Comparison of ENCODE assay signal across 8 cellular contexts in genomic region chr1:113946668-113947387, GRCh38. TPM values are rescaled to one million over a fixed set of nuclear protein-coding genes. Genes with fewer than 3 reads are reported as not detected.
DNase-seq lines count a peak whose midpoint lies in the region; ATAC-seq and TF ChIP-seq lines count a peak whose summit lies in the region.
"Had no signal": no experiment of that assay in that cellular context is flagged by ENCODE, and none has a peak within 500 bp of the region (broad histone marks: within the 10 kb centered on the region; RNA-seq: fewer than 3 reads in every experiment).

No MANE protein-coding gene starts in this region.

- H3K27me3 ChIP-seq in IMR-90 (ENCODE audit: control insufficient read depth, insufficient read depth, low read length) (no peaks in the 10 kb centered on the region), WERI-Rb-1 (ENCODE audit: insufficient read depth, low read depth, severe bottlenecking) (no peaks in the 10 kb centered on the region), left ventricle myocardium inferior (ENCODE audit: low read depth) (no peaks in the 10 kb centered on the region), spleen (replicated peaks in 1 of 7) (no peaks in the 10 kb centered on the region)

- no peak overlapping the region for H2BK5ac ChIP-seq in IMR-90 (ENCODE audit: low read depth, low read length, poor library complexity, severe bottlenecking)

- H3K56ac ChIP-seq in IMR-90 (ENCODE audit: extremely low read depth, insufficient read depth, low read length) = no peak overlapping the region

- H2AK9ac ChIP-seq in IMR-90 (replicated peaks; ENCODE audit: low read depth, low read length, poor library complexity) = no peak overlapping the region

- ATAC-seq in IMR-90 (ENCODE audit: low read depth) (peak; percentile 61), HG02763 (IDR thresholded peaks at IDR 0.05; ENCODE audit: unreplicated experiment) (no peak), GM21447 (IDR thresholded peaks at IDR 0.05; ENCODE audit: unreplicated experiment) (no peak)

- no CpG with 5 or more reads among the region's 4 CpGs for WGBS in IMR-90 (ENCODE audit: extremely low coverage in 2 of 2, insufficient read length in 1 of 2), 2 experiments
- WGBS in spleen, 5 donors = 41 to 50% (median 48%) methylated on average over 4 of the region's 4 CpGs

- in situ Hi-C loops in IMR-90 (cut with MboI; ENCODE audit: low sequenced_read_pairs) = no loop called here

- H3K9me3 ChIP-seq in IMR-90 (ENCODE audit: control insufficient read depth, insufficient read depth, low read length) (no peaks in the 10 kb centered on the region), WERI-Rb-1 (ENCODE audit: severe bottlenecking) (no peaks in the 10 kb centered on the region), left ventricle myocardium inferior (replicated peaks) (no peaks in the 10 kb centered on the region), spleen (no peaks in the 10 kb centered on the region)

- H4K8ac ChIP-seq in IMR-90 (ENCODE audit: low read depth in 2 of 2, low read length in 2 of 2) = no peak overlapping the region

- dilution Hi-C loops in IMR-90 (cut with HindIII; ENCODE audit: low sequenced_read_pairs, unreplicated experiment) = no loop called here

- no peak overlapping the region; the same call in 1 of the 2 replicates for H3K23ac ChIP-seq in IMR-90 (ENCODE audit: low read depth, low read length)

- H2AK5ac ChIP-seq in IMR-90 (ENCODE audit: low read depth, low read length) = no peak overlapping the region

- no peak overlapping the region for H2BK20ac ChIP-seq in IMR-90 (ENCODE audit: low read depth, low read length)

- no peak overlapping the region for H4K91ac ChIP-seq in IMR-90 (ENCODE audit: insufficient read depth, low read depth, low read length)

- intact Hi-C loops in IMR-90 (cut with micrococcal nuclease) = loop anchor here (5.0 kb wide), 1 partner anchor 110 kb away; no protein-coding TSS in a partner anchor
- intact Hi-C loops in left ventricle myocardium inferior (cut with micrococcal nuclease) = no loop called here
- intact Hi-C loops in spleen (cut with DNase I; ENCODE audit: low total_unique reads) = no loop called here

- no peak overlapping the region for H2BK120ac ChIP-seq in IMR-90 (ENCODE audit: low read depth, low read length)

- no peak overlapping the region for H2AFZ ChIP-seq in IMR-90 (replicated peaks; ENCODE audit: low read length, poor library complexity)

- H3K18ac ChIP-seq in IMR-90 (ENCODE audit: low read depth, low read length) = no peak overlapping the region

- H3K4me3 ChIP-seq in IMR-90 (ENCODE audit: insufficient read depth, low read depth, low read length) (no peak overlapping the region), WERI-Rb-1 (ENCODE audit: low read depth, low read length) (peak overlapping the region; percentile 29), left ventricle myocardium inferior (no peak overlapping the region), spleen (peak overlapping the region in 1 of 8 donors; percentile 12)

- CTCF ChIA-PET in IMR-90 (lab: Yijun Ruan, JAX) = interaction anchor here (1.2 kb wide), 1 partner anchor 11 kb away, joined by 3 read pairs; no protein-coding TSS in a partner anchor

- H3K36me3 ChIP-seq in IMR-90 (ENCODE audit: control insufficient read depth, insufficient read depth, low read length) (peaks cover 6% of the 10 kb centered on the region; the same call in 1 of the 2 replicates), WERI-Rb-1 (peaks cover 38% of the 10 kb centered on the region), left ventricle myocardium inferior (peaks cover 16% of the 10 kb centered on the region), spleen (peaks cover 0 to 34% (median 6%) of the 10 kb centered on the region in 6 donors)

- no peak overlapping the region for H3K27ac ChIP-seq in IMR-90 (ENCODE audit: insufficient read depth, low read length)
- H3K27ac ChIP-seq in WERI-Rb-1 = peak overlapping the region; percentile 94
- peak overlapping the region; percentile 25 for H3K27ac ChIP-seq in left ventricle myocardium inferior (replicated peaks)
- H3K27ac ChIP-seq in spleen = peak overlapping the region in 7 of 8 donors; percentile 58 to 80 (median 67)

- H4K5ac ChIP-seq in IMR-90 (ENCODE audit: low read depth, low read length) = no peak overlapping the region

- no peak overlapping the region for H3K4ac ChIP-seq in IMR-90 (ENCODE audit: low read depth, low read length)

- TF ChIP-seq CTCF in IMR-90 (conservative IDR thresholded peaks at IDR 0.05; ENCODE audit: low read depth, low read length) (no peak), WERI-Rb-1 (IDR thresholded peaks at IDR 0.05; ENCODE audit: low read depth, low read length) (no peak), left ventricle myocardium inferior (IDR thresholded peaks at IDR 0.05; ENCODE audit: borderline replicate concordance) (no peak), spleen (IDR thresholded peaks at IDR 0.05 in 8 of 11, conservative IDR thresholded peaks at IDR 0.05 in 3 of 11) (no peak)

- POLR2A ChIA-PET in IMR-90 (lab: Charles Lee; ENCODE audit: unreplicated experiment) = no interaction called here

- H3K4me2 ChIP-seq in IMR-90 (ENCODE audit: low read depth, low read length) = 0 out of 2 replicates have a peak overlapping the region, but pooled peaks have one; percentile 5

- H3K9ac ChIP-seq in IMR-90 (ENCODE audit: low read depth, low read length) = no peak overlapping the region; the same call in 1 of the 2 replicates

- DNase-seq in IMR-90 = peak; percentile 22
- DNase-seq in WERI-Rb-1 = peak; percentile 62
- DNase-seq in left ventricle myocardium inferior = no peak
- no peak for DNase-seq in spleen
- no peak for DNase-seq in DMS53 (lab: John Stamatoyannopoulos, UW)
- DNase-seq: amniotic stem cell had no signal

- H3K14ac ChIP-seq in IMR-90 (replicated peaks; ENCODE audit: low read depth, low read length) = peak overlapping the region; percentile 24; the same call in 1 of the 2 replicates

- peaks cover 14% of the 10 kb centered on the region; the same call in 1 of the 2 replicates for H4K20me1 ChIP-seq in IMR-90 (ENCODE audit: insufficient read depth, low read length)

- no peak for TF ChIP-seq RAD21 in IMR-90 (IDR thresholded peaks at IDR 0.05; ENCODE audit: low read length)

- BruUV-seq in IMR-90 (replicated peaks; lab: Mats Ljungman, UMichigan) = no TSS peak

- TF ChIP-seq POLR2A in IMR-90 (IDR thresholded peaks at IDR 0.05; ENCODE audit: low read depth, low read length) (no peak), spleen (IDR thresholded peaks at IDR 0.05) (no peak)

- H3K9me1 ChIP-seq in IMR-90 (ENCODE audit: insufficient read depth, low read length) = peaks cover 3% of the 10 kb centered on the region; the same call in 1 of the 2 replicates

- H3K4me1 ChIP-seq in IMR-90 (ENCODE audit: control insufficient read depth, insufficient read depth, low read length) (peaks cover 7% of the 10 kb centered on the region), left ventricle myocardium inferior (peaks cover 31% of the 10 kb centered on the region), spleen (peaks cover 18 to 98% (median 43%) of the 10 kb centered on the region in 6 donors)

- H2BK15ac ChIP-seq in IMR-90 (ENCODE audit: low read depth, low read length) = no peak overlapping the region

- peaks cover 29 to 51% of the 10 kb centered on the region in 2 experiments for H3K79me1 ChIP-seq in IMR-90 (ENCODE audit: low read depth in 1 of 2, low read length in 2 of 2)

TF ChIP-seq in IMR-90, 13 proteins besides CTCF, POLR2A, EP300 and RAD21 (continues in another document):
- TF ChIP-seq CEBPB (IDR thresholded peaks at IDR 0.05; ENCODE audit: low read depth, low read length) = no peak
- TF ChIP-seq RFX5 (IDR thresholded peaks at IDR 0.05; ENCODE audit: low read depth, low read length) = no peak
- no peak for TF ChIP-seq CHD1 (IDR thresholded peaks at IDR 0.05; ENCODE audit: low read depth, low read length)

RNA-seq across cellular contexts. Expression of gene HIPK1, which starts 17.7 kb away (rescaled TPM):
- 25.3 and 33.9 TPM in 2 replicates for total RNA-seq in IMR-90 (2012; rRNA removed)
- 15.1 and 15.3 TPM in 2 replicates for polyA plus RNA-seq in IMR-90 (2012; rRNA removed)
- polyA plus RNA-seq in IMR-90 (2012; cell fraction: cytosol; rRNA removed) = 3.0 and 9.2 TPM in 2 replicates
- 17.7 and 21.3 TPM in 2 replicates for polyA plus RNA-seq in IMR-90 (2012; cell fraction: nucleus; rRNA removed; ENCODE audit: low replicate concordance)
- total RNA-seq in left ventricle myocardium inferior = 52.2 TPM
- total RNA-seq in spleen = 10 to 100 TPM; 62.5 to 92.3 (median 76.5) TPM
- polyA plus RNA-seq in spleen = 10 to 100 TPM in 1 of 3 donors, 1 to 10 TPM in 2; 7.1 to 10.4 (median 7.2) TPM

RNA-seq across cellular contexts. Expression of gene OLFML3, which starts 32.4 kb away (rescaled TPM):
- total RNA-seq in IMR-90 (2012; rRNA removed) = 37.8 and 40.9 TPM in 2 replicates
- 66.6 and 71.3 TPM in 2 replicates for polyA plus RNA-seq in IMR-90 (2012; rRNA removed)
- polyA plus RNA-seq in IMR-90 (2012; cell fraction: cytosol; rRNA removed) = 58.3 and 69.7 TPM in 2 replicates
- polyA plus RNA-seq in IMR-90 (2012; cell fraction: nucleus; rRNA removed; ENCODE audit: low replicate concordance) = 25.9 and 31.7 TPM in 2 replicates
- total RNA-seq in left ventricle myocardium inferior = 14.3 TPM
- 10 to 100 TPM in 1 of 7 donors, 1 to 10 TPM in 6; 1.2 to 10.9 (median 6.6) TPM for total RNA-seq in spleen
- polyA plus RNA-seq in spleen = 1 to 10 TPM; 2.6 to 6.1 (median 3.8) TPM

RNA-seq across cellular contexts. Expression of gene DCLRE1B, which starts 41.7 kb away (rescaled TPM):
- 6.1 TPM in 2 replicates for total RNA-seq in IMR-90 (2012; rRNA removed)
- 4.4 and 4.9 TPM in 2 replicates for polyA plus RNA-seq in IMR-90 (2012; rRNA removed)
- 2.6 and 2.7 TPM in 2 replicates for polyA plus RNA-seq in IMR-90 (2012; cell fraction: cytosol; rRNA removed)
- 1.1 and 1.4 TPM in 2 replicates for polyA plus RNA-seq in IMR-90 (2012; cell fraction: nucleus; rRNA removed; ENCODE audit: low replicate concordance)
- total RNA-seq in left ventricle myocardium inferior = 2.1 TPM
- 10 to 100 TPM in 1 of 7 donors, 1 to 10 TPM in 6; 6.7 to 10.5 (median 8.0) TPM for total RNA-seq in spleen
- polyA plus RNA-seq in spleen = 1 to 10 TPM; 1.9 to 3.5 (median 2.4) TPM

RNA-seq across cellular contexts. Expression of gene AP4B1, which starts 42.2 kb away (rescaled TPM):
- total RNA-seq in IMR-90 (2012; rRNA removed) = 16.7 and 18.1 TPM in 2 replicates
- polyA plus RNA-seq in IMR-90 (2012; rRNA removed) = 11.7 and 15.6 TPM in 2 replicates
- polyA plus RNA-seq in IMR-90 (2012; cell fraction: cytosol; rRNA removed) = 2.7 and 6.6 TPM in 2 replicates
- 9.4 and 58.1 TPM in 2 replicates for polyA plus RNA-seq in IMR-90 (2012; cell fraction: nucleus; rRNA removed; ENCODE audit: low replicate concordance)
- 11.8 TPM for total RNA-seq in left ventricle myocardium inferior
- total RNA-seq in spleen = 10 to 100 TPM; 23.9 to 58.0 (median 33.1) TPM
- 10 to 100 TPM; 24.9 to 52.3 (median 27.5) TPM for polyA plus RNA-seq in spleen

RNA-seq across cellular contexts. Expression of gene BCL2L15, which starts 59.4 kb away (rescaled TPM):
- under 0.01 TPM in 2 replicates for total RNA-seq in IMR-90 (2012; rRNA removed)
- 0.15 and 0.22 TPM in 2 replicates for polyA plus RNA-seq in IMR-90 (2012; rRNA removed)
- not detected in 2 replicates for polyA plus RNA-seq in IMR-90 (2012; cell fraction: cytosol; rRNA removed)
- 0.09 and 0.37 TPM in 2 replicates for polyA plus RNA-seq in IMR-90 (2012; cell fraction: nucleus; rRNA removed; ENCODE audit: low replicate concordance)
- not detected for total RNA-seq in left ventricle myocardium inferior
- total RNA-seq in spleen = 1 to 10 TPM; 1.5 to 7.1 (median 2.2) TPM
- polyA plus RNA-seq in spleen = under 1 TPM; 0.64 to 0.83 (median 0.67) TPM

Comparison
In these comparisons a context has a peak if more than half of its experiments do, and no peak if none do; other contexts are left out.
1. DNase-seq: peak in IMR-90 (single experiment) and WERI-Rb-1 (single experiment); none in left ventricle myocardium inferior (single experiment), spleen (single experiment) and DMS53 (single experiment).